1 cellular context compared by ENCODE assay signal in genomic region chr20:36573103-36573797, GRCh38.
TF ChIP-seq lines count a peak whose summit lies in the region.

Gene TGIF2 (plus strand): TSS chr20:36573597. CDS start chr20:36578775, 5,178 bp downstream.

TF ChIP-seq in HepG2, 621 proteins besides CTCF, POLR2A, EP300 and RAD21 (continued from another document and continues in another):
- no peak for TF ChIP-seq MLXIP (CRISPR knock-in tag; IDR thresholded peaks at IDR 0.05; ENCODE audit: borderline replicate concordance)
- no peak for TF ChIP-seq ZNF691 (CRISPR knock-in tag; IDR thresholded peaks at IDR 0.05; ENCODE audit: borderline replicate concordance, low read depth)
- peak; percentile 80; the same call in 1 of the 2 replicates for TF ChIP-seq ZBED4 (CRISPR knock-in tag; IDR thresholded peaks at IDR 0.05; ENCODE audit: borderline replicate concordance)
- TF ChIP-seq ZNF597 (CRISPR knock-in tag; IDR thresholded peaks at IDR 0.05): no peak
- TF ChIP-seq YEATS2 (CRISPR knock-in tag; IDR thresholded peaks at IDR 0.05; ENCODE audit: borderline replicate concordance): peak; percentile 79; the same call in 1 of the 2 replicates
- no peak for TF ChIP-seq XBP1 (CRISPR knock-in tag; IDR thresholded peaks at IDR 0.05)
- TF ChIP-seq RBM39 (IDR thresholded peaks at IDR 0.05; ENCODE audit: low read depth, low read length, poor library complexity, severe bottlenecking): peak; percentile 83
- peak; percentile 63 for TF ChIP-seq RARA (CRISPR knock-in tag; IDR thresholded peaks at IDR 0.05)
- TF ChIP-seq ARNT (IDR thresholded peaks at IDR 0.05): no peak
- no peak for TF ChIP-seq ZHX1 (CRISPR knock-in tag; IDR thresholded peaks at IDR 0.05; ENCODE audit: low read depth)
- peak; percentile 33; the same call in 1 of the 2 replicates for TF ChIP-seq MNT (IDR thresholded peaks at IDR 0.05)
- no peak for TF ChIP-seq DBP (CRISPR knock-in tag; IDR thresholded peaks at IDR 0.05; ENCODE audit: not compliant biosample characterization)
- TF ChIP-seq SNAI1 (CRISPR knock-in tag; IDR thresholded peaks at IDR 0.05; ENCODE audit: borderline replicate concordance): peak; percentile 87; the same call in 1 of the 2 replicates
- peak; percentile 90; the same call in 1 of the 2 replicates for TF ChIP-seq ZNF776 (CRISPR knock-in tag; IDR thresholded peaks at IDR 0.05)
- TF ChIP-seq PAX8 (CRISPR knock-in tag; IDR thresholded peaks at IDR 0.05; ENCODE audit: borderline replicate concordance): no peak
- 0 out of 2 replicates have a peak, but pooled peaks have one; percentile 11 for TF ChIP-seq HOMEZ (CRISPR knock-in tag; IDR thresholded peaks at IDR 0.05; ENCODE audit: low read depth)
- 0 out of 2 replicates have a peak, but pooled peaks have one; percentile 82 for TF ChIP-seq NR1H2 (CRISPR knock-in tag; IDR thresholded peaks at IDR 0.05; ENCODE audit: borderline replicate concordance, low read depth)
- TF ChIP-seq ZFP62 (CRISPR knock-in tag; IDR thresholded peaks at IDR 0.05): peak; percentile 85; the same call in 1 of the 2 replicates
- TF ChIP-seq PBX2 (CRISPR knock-in tag; IDR thresholded peaks at IDR 0.05): no peak
- 0 out of 2 replicates have a peak, but pooled peaks have one; percentile 5 for TF ChIP-seq SRF (IDR thresholded peaks at IDR 0.05; ENCODE audit: low read depth, low read length)
- TF ChIP-seq GFI1 (CRISPR knock-in tag; IDR thresholded peaks at IDR 0.05; ENCODE audit: borderline replicate concordance): no peak
- TF ChIP-seq MYNN (CRISPR knock-in tag; IDR thresholded peaks at IDR 0.05; ENCODE audit: low read depth): no peak; the same call in 1 of the 2 replicates
- TF ChIP-seq ZBTB44 (CRISPR knock-in tag; IDR thresholded peaks at IDR 0.05): no peak
- peak; percentile 67 for TF ChIP-seq BRF2 (CRISPR knock-in tag; IDR thresholded peaks at IDR 0.05)
- TF ChIP-seq ZNF572 (CRISPR knock-in tag; IDR thresholded peaks at IDR 0.05): peak; percentile 39; the same call in 1 of the 2 replicates
- peak; percentile 31; the same call in 1 of the 2 replicates for TF ChIP-seq SIX1 (CRISPR knock-in tag; IDR thresholded peaks at IDR 0.05; ENCODE audit: borderline replicate concordance)
- no peak for TF ChIP-seq NAIF1 (CRISPR knock-in tag; IDR thresholded peaks at IDR 0.05; ENCODE audit: borderline replicate concordance)
- TF ChIP-seq STAT5B (CRISPR knock-in tag; IDR thresholded peaks at IDR 0.05): no peak
- TF ChIP-seq ELK4 (CRISPR knock-in tag; IDR thresholded peaks at IDR 0.05; ENCODE audit: borderline replicate concordance): peak; percentile 93; the same call in 1 of the 2 replicates
- TF ChIP-seq ZNF841 (CRISPR knock-in tag; IDR thresholded peaks at IDR 0.05; ENCODE audit: borderline replicate concordance): peak; percentile 63; the same call in 1 of the 2 replicates
